ENCODE assay signal across 1 cellular context in the genomic region with DNA sequence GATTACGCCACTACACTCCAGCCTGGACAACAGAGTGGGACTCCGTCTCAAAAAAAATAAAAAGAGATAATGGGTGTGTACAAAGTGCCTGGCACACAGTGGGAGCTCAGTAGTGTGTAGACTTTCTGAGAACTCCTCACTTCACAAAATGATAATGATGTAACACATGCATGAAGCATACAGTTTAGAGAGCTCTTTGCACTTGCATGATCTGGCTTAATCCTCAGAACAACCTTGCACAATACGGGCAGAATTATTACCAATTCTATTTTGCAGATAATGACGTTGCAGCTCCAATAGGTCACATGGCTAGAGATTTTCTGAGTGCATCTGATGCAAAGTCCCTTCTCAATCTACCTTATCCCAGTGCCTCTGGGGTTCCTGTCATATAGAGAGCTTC.
A peak's percentile ranks its signal among the peaks of the same experiment; 100 is the strongest.
TF ChIP-seq lines count a peak whose summit lies in the region.

No MANE protein-coding gene starts in this region.

TF ChIP-seq in K562, 482 proteins besides CTCF, POLR2A, EP300 and RAD21 (continued from another document):
- TF ChIP-seq, protein P1, sequence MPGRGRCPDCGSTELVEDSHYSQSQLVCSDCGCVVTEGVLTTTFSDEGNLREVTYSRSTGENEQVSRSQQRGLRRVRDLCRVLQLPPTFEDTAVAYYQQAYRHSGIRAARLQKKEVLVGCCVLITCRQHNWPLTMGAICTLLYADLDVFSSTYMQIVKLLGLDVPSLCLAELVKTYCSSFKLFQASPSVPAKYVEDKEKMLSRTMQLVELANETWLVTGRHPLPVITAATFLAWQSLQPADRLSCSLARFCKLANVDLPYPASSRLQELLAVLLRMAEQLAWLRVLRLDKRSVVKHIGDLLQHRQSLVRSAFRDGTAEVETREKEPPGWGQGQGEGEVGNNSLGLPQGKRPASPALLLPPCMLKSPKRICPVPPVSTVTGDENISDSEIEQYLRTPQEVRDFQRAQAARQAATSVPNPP (IDR thresholded peaks at IDR 0.05; ENCODE audit: borderline replicate concordance, insufficient read depth, insufficient read length), result no peak
- no peak for TF ChIP-seq TCF7 (IDR thresholded peaks at IDR 0.05; ENCODE audit: borderline replicate concordance)
- TF ChIP-seq, protein P2, sequence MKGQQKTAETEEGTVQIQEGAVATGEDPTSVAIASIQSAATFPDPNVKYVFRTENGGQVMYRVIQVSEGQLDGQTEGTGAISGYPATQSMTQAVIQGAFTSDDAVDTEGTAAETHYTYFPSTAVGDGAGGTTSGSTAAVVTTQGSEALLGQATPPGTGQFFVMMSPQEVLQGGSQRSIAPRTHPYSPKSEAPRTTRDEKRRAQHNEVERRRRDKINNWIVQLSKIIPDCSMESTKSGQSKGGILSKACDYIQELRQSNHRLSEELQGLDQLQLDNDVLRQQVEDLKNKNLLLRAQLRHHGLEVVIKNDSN (CRISPR knock-in tag; IDR thresholded peaks at IDR 0.05), result 0 out of 2 replicates have a peak, but pooled peaks have one; percentile 25
- TF ChIP-seq CEBPB (tag; IDR thresholded peaks at IDR 0.05), result peak; percentile 66
- TF ChIP-seq ZFP36 (IDR thresholded peaks at IDR 0.05; ENCODE audit: low read depth, low read length, partially characterized antibody), result peak; percentile 19
